9 cellular contexts compared by ENCODE assay signal in genomic region chrX:28177202-28177601, GRCh38.
DNase-seq lines count a peak whose midpoint lies in the region; ATAC-seq and TF ChIP-seq lines count a peak whose summit lies in the region.
"Had no signal": no experiment of that assay in that cellular context is flagged by ENCODE, and none has a peak within 500 bp of the region (broad histone marks: within the 10 kb centered on the region; RNA-seq: fewer than 3 reads in every experiment).

No MANE protein-coding gene starts in this region.

- WGBS in spleen, 5 donors, result 28 to 87% (median 59%) methylated on average over 2 to 4 of the region's 4 CpGs

- H3K27me3 ChIP-seq in HCT116 (ENCODE audit: insufficient read depth, low read length) (no peaks in the 10 kb centered on the region), left lung (no peaks in the 10 kb centered on the region), spleen (replicated peaks in 1 of 7) (no peaks in the 10 kb centered on the region)

- H4K20me1 ChIP-seq in HCT116 (ENCODE audit: insufficient read depth), result no peaks in the 10 kb centered on the region

- POLR2A ChIA-PET in GM10248 (lab: Yijun Ruan, JAX), result no interaction called here
- POLR2A ChIA-PET in HCT116 (lab: Charles Lee), result no interaction called here

- TF ChIP-seq CTCF in GM10248 (IDR thresholded peaks at IDR 0.05; ENCODE audit: control extremely low read depth, extremely low read depth, low read depth, missing control alignments) (no peak), HCT116 (IDR thresholded peaks at IDR 0.05 in 2 of 3, conservative IDR thresholded peaks at IDR 0.05 in 1 of 3; ENCODE audit: borderline replicate concordance in 1 of 3, insufficient read depth in 1 of 3, low read depth in 2 of 3, low read length in 2 of 3) (peak; percentile 60 to 72 (median 65); a peak in 5 of 6 replicates), left lung (IDR thresholded peaks at IDR 0.05) (no peak), spleen (IDR thresholded peaks at IDR 0.05 in 8 of 11, conservative IDR thresholded peaks at IDR 0.05 in 3 of 11) (no peak)

- no TSS peak for BruUV-seq in HCT116 (replicated peaks; lab: Mats Ljungman, UMichigan)

- peak; percentile 93 for ATAC-seq in HCT116
- peak; percentile 39 for ATAC-seq in left lung
- no peak for ATAC-seq in HG03135 (IDR thresholded peaks at IDR 0.05; ENCODE audit: unreplicated experiment)
- no peak for ATAC-seq in GM18519 (IDR thresholded peaks at IDR 0.05; ENCODE audit: low FRiP score, unreplicated experiment)

- H3K9me2 ChIP-seq in HCT116 (ENCODE audit: insufficient read depth), result no peaks in the 10 kb centered on the region

- no peak overlapping the region for H3K27ac ChIP-seq in HCT116 (ENCODE audit: low read depth, low read length)
- H3K27ac ChIP-seq in left lung, result no peak overlapping the region
- no peak overlapping the region for H3K27ac ChIP-seq in spleen

- H3K4me3 ChIP-seq in HCT116 (replicated peaks in 1 of 2; ENCODE audit: low read depth in 1 of 2, low read length in 2 of 2), result no peak overlapping the region
- no peak overlapping the region for H3K4me3 ChIP-seq in left lung
- no peak overlapping the region for H3K4me3 ChIP-seq in spleen

- TF ChIP-seq POLR2A in HCT116 (IDR thresholded peaks at IDR 0.05; ENCODE audit: borderline replicate concordance, extremely low read depth, insufficient read depth, insufficient read length), result no peak
- TF ChIP-seq POLR2A in spleen (IDR thresholded peaks at IDR 0.05), result no peak

- peak; percentile 5 for DNase-seq in GM10248 (ENCODE audit: extremely low spot score)
- peak; percentile 38 for DNase-seq in HCT116 (ENCODE audit: low read depth, low spot score)
- DNase-seq in SW480 (ENCODE audit: low spot score), result peak; percentile 0
- DNase-seq in left lung, result no peak
- DNase-seq in NCI-H1436 treated with DMSO at 0.1 percent for 48 hours (lab: John Stamatoyannopoulos, UW), result no peak
- no peak for DNase-seq in spleen
- DNase-seq: stimulated activated CD4-positive, alpha-beta T cell treated with anti-CD3 and anti-CD28 coated beads, Interleukin-15, amount 100 ng/mL, for 24 hours had no signal

- intact Hi-C loops in HCT116 (cut with micrococcal nuclease) (loop anchor here (2.0 kb wide), 1 partner anchor 410 kb away; the partner anchor contains the start of gene IL1RAPL1), left lung (cut with DNase I) (no loop called here), spleen (cut with DNase I; ENCODE audit: low total_unique reads) (no loop called here)

- H3K4me1 ChIP-seq in HCT116 (ENCODE audit: control insufficient read depth in 1 of 2, insufficient read depth in 2 of 2, low read length in 2 of 2) (no peaks in the 10 kb centered on the region), left lung (no peaks in the 10 kb centered on the region), spleen (no peaks in the 10 kb centered on the region)

- no peaks in the 10 kb centered on the region for H3K79me2 ChIP-seq in HCT116 (ENCODE audit: insufficient read depth, low read length)

- no peak overlapping the region for H3K4me2 ChIP-seq in HCT116 (ENCODE audit: low read length)

- H3K9ac ChIP-seq in HCT116 (ENCODE audit: low read length), result no peak overlapping the region

- H3K36me3 ChIP-seq in HCT116 (ENCODE audit: control insufficient read depth in 1 of 2, insufficient read depth in 2 of 2, low read length in 2 of 2) (no peaks in the 10 kb centered on the region), left lung (no peaks in the 10 kb centered on the region), spleen (no peaks in the 10 kb centered on the region)

- H2AFZ ChIP-seq in HCT116 (ENCODE audit: low read depth, low read length, poor library complexity, severe bottlenecking), result no peak overlapping the region

- no peaks in the 10 kb centered on the region for H3K9me3 ChIP-seq in HCT116 (ENCODE audit: control insufficient read depth in 1 of 2, insufficient read depth in 1 of 2, low read depth in 1 of 2, low read length in 2 of 2)
- no peaks in the 10 kb centered on the region for H3K9me3 ChIP-seq in left lung
- peaks cover 0 to 11% (median 0%) of the 10 kb centered on the region in 8 donors for H3K9me3 ChIP-seq in spleen

- CTCF ChIA-PET in GM10248 (lab: Yijun Ruan, JAX) (interaction anchor here (0.7 to 1.0 kb wide), 3 partner anchors 15 to 1732 kb away, joined by 3 read pairs; no protein-coding TSS in a partner anchor), HCT116 (lab: Charles Lee) (interaction anchor here (0.9 to 1.3 kb wide), 4 partner anchors 9 to 257 kb away, joined by 4 to 5 read pairs (median 4); no protein-coding TSS in a partner anchor)

- RAD21 ChIA-PET in HCT116 (lab: Charles Lee; ENCODE audit: low non-redundant PET in 1 of 2, low total read pairs in 2 of 2, uncharacterized antibody in 2 of 2, unreplicated experiment in 2 of 2), result no interaction called here

- peak; percentile 63 for TF ChIP-seq RAD21 in HCT116 (IDR thresholded peaks at IDR 0.05; ENCODE audit: low read depth)

TF ChIP-seq in HCT116, 20 proteins besides CTCF, POLR2A, EP300 and RAD21:
- no peak for TF ChIP-seq ATF3 (IDR thresholded peaks at IDR 0.05)
- no peak for TF ChIP-seq ZFX (IDR thresholded peaks at IDR 0.05)
- no peak for TF ChIP-seq SRF (IDR thresholded peaks at IDR 0.05; ENCODE audit: low read depth)
- TF ChIP-seq CBX3 (IDR thresholded peaks at IDR 0.05; ENCODE audit: low read depth), result 0 out of 2 replicates have a peak, but pooled peaks have one; percentile 49

Comparison
In these comparisons a context has a peak if more than half of its experiments do, and no peak if none do; other contexts are left out.
1. DNase-seq: peak in GM10248 (single experiment), HCT116 (single experiment) and SW480 (single experiment); none in left lung (0 of 2), NCI-H1436 treated with DMSO at 0.1 percent for 48 hours (single experiment) and spleen (single experiment).
2. CTCF ChIP-seq: peak in HCT116 (3 of 3); none in GM10248 (single experiment), left lung (0 of 2) and spleen (0 of 11).
3. ATAC-seq: peak in HCT116 (single experiment) and left lung (single experiment); none in HG03135 (single experiment) and GM18519 (single experiment).